11 cellular contexts compared by ENCODE assay signal in the genomic region with DNA sequence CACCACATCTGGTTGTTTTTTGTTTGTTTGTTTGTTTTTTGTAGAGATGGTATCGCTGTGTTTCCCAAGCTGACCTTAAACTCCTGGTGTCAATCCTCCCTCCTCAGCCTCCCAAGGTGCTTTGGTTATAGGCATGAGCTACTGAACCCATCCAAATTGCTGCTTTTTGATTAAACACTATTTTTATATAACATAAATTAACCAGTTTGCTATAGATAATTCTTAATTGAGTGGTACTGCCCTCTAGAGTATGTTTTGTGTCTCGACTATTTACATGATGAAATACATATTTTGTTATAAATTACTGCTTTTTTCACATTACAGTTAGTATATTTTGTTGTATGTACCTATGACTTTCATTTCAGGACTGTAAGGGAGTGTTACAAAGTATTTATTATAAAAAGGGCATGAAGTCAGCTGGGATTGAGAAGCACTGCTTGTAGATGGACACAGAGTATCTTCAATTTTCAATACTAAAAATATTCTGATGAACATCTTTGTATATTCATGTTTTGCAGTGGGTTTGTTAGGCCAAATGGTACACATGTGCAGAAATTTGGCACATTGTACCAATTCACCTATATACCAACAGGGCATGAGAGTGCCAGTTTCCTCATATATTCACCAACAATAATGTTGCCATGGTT. TPM values are rescaled to one million over a fixed set of nuclear protein-coding genes. Genes with fewer than 3 reads are reported as not detected.
A peak's percentile ranks its signal among the peaks of the same experiment; 100 is the strongest.
DNase-seq lines count a peak whose midpoint lies in the region; ATAC-seq and TF ChIP-seq lines count a peak whose summit lies in the region.
"Had no signal": no experiment of that assay in that cellular context is flagged by ENCODE, and none has a peak within 500 bp of the region (broad histone marks: within the 10 kb centered on the region; RNA-seq: fewer than 3 reads in every experiment).

No MANE protein-coding gene starts in this region.

- DNase-seq in cardiac muscle cell (ENCODE audit: low read depth in 1 of 2, low spot score in 1 of 2) (peak in 1 of 2 donors; percentile 42), Right ventricle myocardium superior (no peak), epithelial cell of esophagus (ENCODE audit: low read depth) (peak; percentile 19), smooth muscle cell (lab: John Stamatoyannopoulos, UW; ENCODE audit: unreplicated experiment) (no peak)
- DNase-seq in activated CD4-positive, alpha-beta T cell treated with anti-CD3 and anti-CD28 coated beads for 36 hours = no peak
- no peak for DNase-seq in activated CD4-positive, alpha-beta T cell treated with anti-CD3 and anti-CD28 coated beads, Interleukin-2, amount 10 ng/mL, durations not matched to agents 7 days and 5 days
- DNase-seq: Caco-2, KG1, retina had no signal

- H2AFZ ChIP-seq in OCI-LY1 (ENCODE audit: low read length) = no peak overlapping the region
- no peak overlapping the region for H2AFZ ChIP-seq in smooth muscle cell (ENCODE audit: low read depth)

- POLR2A ChIA-PET in activated CD4-positive, alpha-beta T cell treated with anti-CD3 and anti-CD28 coated beads for 36 hours (lab: Charles Lee) = no interaction called here
- POLR2A ChIA-PET in activated CD4-positive, alpha-beta T cell treated with anti-CD3 and anti-CD28 coated beads, Interleukin-2, amount 10 ng/mL, durations not matched to agents 7 days and 5 days (lab: Charles Lee) = interaction anchor here (0.5 kb wide), 1 partner anchor 725 kb away, joined by 3 read pairs; no protein-coding TSS in a partner anchor

- H3K79me2 ChIP-seq in OCI-LY1 (ENCODE audit: insufficient read depth, low read length) (no peaks in the 10 kb centered on the region), smooth muscle cell (ENCODE audit: low read depth) (no peaks in the 10 kb centered on the region)

- intact Hi-C loops in Right ventricle myocardium superior (cut with DNase I) = no loop called here
- intact Hi-C loops in activated CD4-positive, alpha-beta T cell treated with anti-CD3 and anti-CD28 coated beads for 36 hours (cut with DNase I, micrococcal nuclease) = loop anchor here in 1 of 2 experiments (2.0 to 5.0 kb wide), 2 partner anchors 242 to 458 kb away; no protein-coding TSS in a partner anchor

- H4K20me1 ChIP-seq in OCI-LY1 (ENCODE audit: insufficient read depth, low read length) (no peaks in the 10 kb centered on the region), smooth muscle cell (ENCODE audit: low read depth) (no peaks in the 10 kb centered on the region)

- CTCF ChIA-PET in activated CD4-positive, alpha-beta T cell treated with anti-CD3 and anti-CD28 coated beads for 36 hours (lab: Charles Lee) = interaction anchor here (0.7 to 0.9 kb wide), 2 partner anchors 461 to 1495 kb away, joined by 3 to 4 read pairs; no protein-coding TSS in a partner anchor
- CTCF ChIA-PET in activated CD4-positive, alpha-beta T cell treated with anti-CD3 and anti-CD28 coated beads, Interleukin-2, amount 10 ng/mL, durations not matched to agents 7 days and 5 days (lab: Charles Lee) = no interaction called here

- H3K27me3 ChIP-seq in cardiac muscle cell (no peaks in the 10 kb centered on the region), OCI-LY1 (ENCODE audit: insufficient read depth, low read length) (no peaks in the 10 kb centered on the region), smooth muscle cell (ENCODE audit: low read depth) (no peaks in the 10 kb centered on the region)

- H3K4me3 ChIP-seq in cardiac muscle cell (no peak overlapping the region), OCI-LY1 (ENCODE audit: low read depth, low read length, poor library complexity, severe bottlenecking) (no peak overlapping the region), epithelial cell of esophagus (ENCODE audit: low read length) (no peak overlapping the region), smooth muscle cell (no peak overlapping the region)

- no peaks in the 10 kb centered on the region for H3K27me3 Mint-ChIP-seq in activated CD4-positive, alpha-beta T cell treated with anti-CD3 and anti-CD28 coated beads for 36 hours
- H3K27me3 Mint-ChIP-seq in activated CD4-positive, alpha-beta T cell treated with anti-CD3 and anti-CD28 coated beads, Interleukin-2, amount 10 ng/mL, durations not matched to agents 7 days and 5 days = peaks cover 1% of the 10 kb centered on the region

- H3K4me3 Mint-ChIP-seq in activated CD4-positive, alpha-beta T cell treated with anti-CD3 and anti-CD28 coated beads for 36 hours = no peak overlapping the region
- no peak overlapping the region for H3K4me3 Mint-ChIP-seq in activated CD4-positive, alpha-beta T cell treated with anti-CD3 and anti-CD28 coated beads, Interleukin-2, amount 10 ng/mL, durations not matched to agents 7 days and 5 days

- H3F3A ChIP-seq in OCI-LY1 (ENCODE audit: insufficient read depth, low read length) (no peaks in the 10 kb centered on the region), smooth muscle cell (ENCODE audit: low read depth) (no peaks in the 10 kb centered on the region)

- no peaks in the 10 kb centered on the region for H3K9me3 ChIP-seq in cardiac muscle cell (ENCODE audit: low read depth)
- H3K9me3 ChIP-seq in OCI-LY1 (ENCODE audit: low read length) = no peaks in the 10 kb centered on the region
- no peaks in the 10 kb centered on the region for H3K9me3 ChIP-seq in smooth muscle cell (replicated peaks; ENCODE audit: low read depth)
- H3K9me3 ChIP-seq: Caco-2 had no signal

- H3K4me2 ChIP-seq in OCI-LY1 (ENCODE audit: low read length) = no peak overlapping the region
- no peak overlapping the region for H3K4me2 ChIP-seq in smooth muscle cell

- H3K9me2 ChIP-seq in OCI-LY1 (ENCODE audit: low read depth, low read length) = no peaks in the 10 kb centered on the region

- ATAC-seq in Right ventricle myocardium superior (ENCODE audit: poor library complexity) (no peak), HG02642 (IDR thresholded peaks at IDR 0.05; ENCODE audit: poor library complexity, unreplicated experiment) (no peak)
- ATAC-seq in activated CD4-positive, alpha-beta T cell treated with anti-CD3 and anti-CD28 coated beads for 36 hours = no peak

- H3K4me1 Mint-ChIP-seq in activated CD4-positive, alpha-beta T cell treated with anti-CD3 and anti-CD28 coated beads for 36 hours = no peaks in the 10 kb centered on the region
- H3K4me1 Mint-ChIP-seq in activated CD4-positive, alpha-beta T cell treated with anti-CD3 and anti-CD28 coated beads, Interleukin-2, amount 10 ng/mL, durations not matched to agents 7 days and 5 days = no peaks in the 10 kb centered on the region

- TF ChIP-seq CTCF in cardiac muscle cell (IDR thresholded peaks at IDR 0.05; ENCODE audit: low read depth, low read length) (peak; percentile 49), OCI-LY1 (IDR thresholded peaks at IDR 0.05; ENCODE audit: low read length) (peak; percentile 41; the same call in 1 of the 2 replicates), epithelial cell of esophagus (IDR thresholded peaks at IDR 0.05; ENCODE audit: insufficient read depth, low read depth, low read length, missing control alignments) (peak; percentile 15), smooth muscle cell (IDR thresholded peaks at IDR 0.05; ENCODE audit: borderline replicate concordance, insufficient read depth, poor library complexity, severe bottlenecking) (peak; percentile 45)

- H3K36me3 ChIP-seq in cardiac muscle cell = no peaks in the 10 kb centered on the region
- H3K36me3 ChIP-seq in OCI-LY1 (ENCODE audit: insufficient read depth, low read length) = no peaks in the 10 kb centered on the region
- no peaks in the 10 kb centered on the region for H3K36me3 ChIP-seq in smooth muscle cell (ENCODE audit: low read depth)

- H3K9me3 Mint-ChIP-seq in activated CD4-positive, alpha-beta T cell treated with anti-CD3 and anti-CD28 coated beads for 36 hours (ENCODE audit: low read depth) = no peaks in the 10 kb centered on the region
- no peaks in the 10 kb centered on the region for H3K9me3 Mint-ChIP-seq in activated CD4-positive, alpha-beta T cell treated with anti-CD3 and anti-CD28 coated beads, Interleukin-2, amount 10 ng/mL, durations not matched to agents 7 days and 5 days

- WGBS in smooth muscle cell (ENCODE audit: low lambda C conversion rate) = 89% methylated on average over 2 of the region's 2 CpGs

- H3K27ac Mint-ChIP-seq in activated CD4-positive, alpha-beta T cell treated with anti-CD3 and anti-CD28 coated beads for 36 hours = no peak overlapping the region
- H3K27ac Mint-ChIP-seq in activated CD4-positive, alpha-beta T cell treated with anti-CD3 and anti-CD28 coated beads, Interleukin-2, amount 10 ng/mL, durations not matched to agents 7 days and 5 days = no peak overlapping the region

- no peaks in the 10 kb centered on the region for H3K4me1 ChIP-seq in cardiac muscle cell (ENCODE audit: low read depth)
- no peaks in the 10 kb centered on the region for H3K4me1 ChIP-seq in OCI-LY1 (ENCODE audit: insufficient read depth, low read length, severe bottlenecking)
- H3K4me1 ChIP-seq in smooth muscle cell (ENCODE audit: low read depth) = no peaks in the 10 kb centered on the region

- no peaks in the 10 kb centered on the region for H3K36me3 Mint-ChIP-seq in activated CD4-positive, alpha-beta T cell treated with anti-CD3 and anti-CD28 coated beads for 36 hours (ENCODE audit: low read depth)
- no peaks in the 10 kb centered on the region for H3K36me3 Mint-ChIP-seq in activated CD4-positive, alpha-beta T cell treated with anti-CD3 and anti-CD28 coated beads, Interleukin-2, amount 10 ng/mL, durations not matched to agents 7 days and 5 days (ENCODE audit: low read depth)

- H3K9ac ChIP-seq in OCI-LY1 (ENCODE audit: low read length) (no peak overlapping the region), smooth muscle cell (ENCODE audit: low read depth) (no peak overlapping the region)

- H3K27ac ChIP-seq in cardiac muscle cell (no peak overlapping the region), OCI-LY1 (ENCODE audit: low read depth, low read length, poor library complexity, severe bottlenecking) (no peak overlapping the region), smooth muscle cell (ENCODE audit: low read depth) (no peak overlapping the region)

RNA-seq across cellular contexts. Expression of a gene that starts 14.9 kb away (rescaled TPM):
- total RNA-seq in cardiac muscle cell (81.5 and 129 TPM in 2 replicates), Right ventricle myocardium superior (75.3 TPM), smooth muscle cell (99.5 and 112 TPM in 2 replicates)
- polyA plus RNA-seq in cardiac muscle cell (57.3 and 83.4 TPM in 2 replicates), smooth muscle cell (33.2 and 54.2 TPM in 2 replicates)
- total RNA-seq in activated CD4-positive, alpha-beta T cell treated with anti-CD3 and anti-CD28 coated beads for 36 hours = 100 to 1,000 TPM; 132 to 145 TPM
- total RNA-seq in activated CD4-positive, alpha-beta T cell treated with anti-CD3 and anti-CD28 coated beads, Interleukin-2, amount 10 ng/mL, durations not matched to agents 7 days and 5 days = 100 to 1,000 TPM; 134 to 140 TPM
